8 cellular contexts compared by ENCODE assay signal in the genomic region with DNA sequence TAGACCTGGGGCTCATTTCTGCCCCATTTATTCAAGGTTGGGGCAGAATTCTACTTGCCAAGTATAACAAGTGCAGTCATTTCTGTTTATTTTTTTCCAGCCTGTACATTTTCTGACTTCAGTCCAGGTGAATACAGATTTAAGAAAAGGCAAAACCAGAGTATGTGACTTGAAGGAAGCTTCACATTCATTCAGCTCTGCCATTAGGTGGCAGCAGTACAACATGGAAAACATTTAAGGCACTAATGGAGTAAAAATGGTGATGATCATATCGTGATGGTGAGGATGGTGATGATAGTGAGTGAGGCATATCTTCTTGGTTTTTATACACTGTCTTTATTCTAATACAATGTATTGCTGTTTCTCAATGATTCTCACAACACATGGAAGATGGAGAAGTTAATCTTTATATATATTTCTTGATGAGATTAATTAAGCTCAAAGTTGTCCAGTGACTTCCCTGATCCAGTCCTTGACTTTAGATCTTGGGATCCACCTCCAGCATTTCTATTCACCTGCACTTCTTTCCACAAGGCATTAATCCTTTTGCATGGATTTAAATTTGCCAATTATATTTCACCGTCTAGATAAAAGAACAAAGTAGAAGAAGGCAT.
DNase-seq lines count a peak whose midpoint lies in the region; TF ChIP-seq lines count a peak whose summit lies in the region.

No MANE protein-coding gene starts in this region.

- H3K4me3 Mint-ChIP-seq in activated CD4-positive, alpha-beta T cell treated with anti-CD3 and anti-CD28 coated beads, Interleukin-2, amount 10 ng/mL, durations not matched to agents 24 days and 14 days: no peak overlapping the region

- no peak overlapping the region for H2AFZ ChIP-seq in OCI-LY1 (ENCODE audit: low read length)
- H2AFZ ChIP-seq in parathyroid adenoma: no peak overlapping the region

- H3K9ac ChIP-seq in OCI-LY1 (ENCODE audit: low read length) (no peak overlapping the region), parathyroid adenoma (no peak overlapping the region)

- H3K27me3 ChIP-seq in HL-60 (ENCODE audit: insufficient read depth, poor library complexity, severe bottlenecking) (no peaks in the 10 kb centered on the region), OCI-LY1 (ENCODE audit: insufficient read depth, low read length) (no peaks in the 10 kb centered on the region), parathyroid adenoma (ENCODE audit: control insufficient read depth, insufficient read depth, low read length) (no peaks in the 10 kb centered on the region)
- H3K27me3 ChIP-seq in effector memory CD4-positive, alpha-beta T cell (replicated peaks; ENCODE audit: control insufficient read depth, insufficient read depth, low read length, poor library complexity, severe bottlenecking): no peaks in the 10 kb centered on the region

- no peaks in the 10 kb centered on the region for H3K4me1 Mint-ChIP-seq in activated CD4-positive, alpha-beta T cell treated with anti-CD3 and anti-CD28 coated beads, Interleukin-2, amount 10 ng/mL, durations not matched to agents 24 days and 14 days

- no peak for TF ChIP-seq POLR2A in erythroblast (IDR thresholded peaks at IDR 0.05; ENCODE audit: low read length)

- H3K36me3 ChIP-seq in OCI-LY1 (ENCODE audit: insufficient read depth, low read length) (no peaks in the 10 kb centered on the region), parathyroid adenoma (ENCODE audit: control insufficient read depth, insufficient read depth, low read length) (no peaks in the 10 kb centered on the region)
- no peaks in the 10 kb centered on the region for H3K36me3 ChIP-seq in effector memory CD4-positive, alpha-beta T cell (ENCODE audit: control insufficient read depth, insufficient read depth, low read length)

- no peaks in the 10 kb centered on the region for H4K20me1 ChIP-seq in OCI-LY1 (ENCODE audit: insufficient read depth, low read length)

- H3K4me3 ChIP-seq in HL-60 (replicated peaks; ENCODE audit: insufficient read depth, low read length): no peak overlapping the region
- H3K4me3 ChIP-seq in OCI-LY1 (ENCODE audit: low read depth, low read length, poor library complexity, severe bottlenecking): no peak overlapping the region
- no peak overlapping the region for H3K4me3 ChIP-seq in parathyroid adenoma (ENCODE audit: low read depth, low read length)
- no peak overlapping the region for H3K4me3 ChIP-seq in effector memory CD4-positive, alpha-beta T cell (ENCODE audit: insufficient read depth, low read depth, low read length, poor library complexity, severe bottlenecking)

- intact Hi-C loops in activated CD4-positive, alpha-beta T cell treated with anti-CD3 and anti-CD28 coated beads, Interleukin-2, amount 10 ng/mL, durations not matched to agents 24 days and 14 days (cut with micrococcal nuclease): no loop called here

- H3K4me2 ChIP-seq in OCI-LY1 (ENCODE audit: low read length) (no peak overlapping the region), parathyroid adenoma (ENCODE audit: low read length) (no peak overlapping the region)

- no peak overlapping the region for H3K27ac Mint-ChIP-seq in activated CD4-positive, alpha-beta T cell treated with anti-CD3 and anti-CD28 coated beads, Interleukin-2, amount 10 ng/mL, durations not matched to agents 24 days and 14 days

- H3K27ac ChIP-seq in HL-60 (replicated peaks) (no peak overlapping the region), OCI-LY1 (ENCODE audit: low read depth, low read length, poor library complexity, severe bottlenecking) (no peak overlapping the region), parathyroid adenoma (no peak overlapping the region)
- no peak overlapping the region for H3K27ac ChIP-seq in effector memory CD4-positive, alpha-beta T cell (ENCODE audit: insufficient read depth, low read length, poor library complexity, severe bottlenecking)

- no peaks in the 10 kb centered on the region for H3F3A ChIP-seq in OCI-LY1 (ENCODE audit: insufficient read depth, low read length)

- TF ChIP-seq CTCF in HL-60 (IDR thresholded peaks at IDR 0.05; ENCODE audit: insufficient read depth, low read length) (peak; percentile 46), OCI-LY1 (IDR thresholded peaks at IDR 0.05; ENCODE audit: low read length) (peak; percentile 70), parathyroid adenoma (IDR thresholded peaks at IDR 0.05) (peak; percentile 58)

- no peaks in the 10 kb centered on the region for H3K9me2 ChIP-seq in OCI-LY1 (ENCODE audit: low read depth, low read length)

- H3K9me3 Mint-ChIP-seq in activated CD4-positive, alpha-beta T cell treated with anti-CD3 and anti-CD28 coated beads, Interleukin-2, amount 10 ng/mL, durations not matched to agents 24 days and 14 days: no peaks in the 10 kb centered on the region

- peak; percentile 61 for DNase-seq in activated CD4-positive, alpha-beta T cell treated with anti-CD3 and anti-CD28 coated beads, Interleukin-2, amount 10 ng/mL, durations not matched to agents 24 days and 14 days
- no peak for DNase-seq in activated CD4-positive, alpha-beta T cell treated with anti-CD3 and anti-CD28 coated beads for 4 hours
- DNase-seq in HL-60 (ENCODE audit: low read depth in 1 of 2, low spot score in 1 of 2) (peak; percentile 26 to 54), erythroblast (lab: John Stamatoyannopoulos, UW) (peak; percentile 39 to 57), GM19238 (ENCODE audit: insufficient read length, low spot score) (no peak)
- DNase-seq in effector memory CD4-positive, alpha-beta T cell: no peak

- no peaks in the 10 kb centered on the region for H3K36me3 Mint-ChIP-seq in activated CD4-positive, alpha-beta T cell treated with anti-CD3 and anti-CD28 coated beads, Interleukin-2, amount 10 ng/mL, durations not matched to agents 24 days and 14 days (ENCODE audit: low read depth)

- no peaks in the 10 kb centered on the region for H3K27me3 Mint-ChIP-seq in activated CD4-positive, alpha-beta T cell treated with anti-CD3 and anti-CD28 coated beads, Interleukin-2, amount 10 ng/mL, durations not matched to agents 24 days and 14 days

- H3K9me3 ChIP-seq in OCI-LY1 (ENCODE audit: low read length): no peaks in the 10 kb centered on the region
- H3K9me3 ChIP-seq in parathyroid adenoma (ENCODE audit: control insufficient read depth, low read length): no peaks in the 10 kb centered on the region
- no peaks in the 10 kb centered on the region for H3K9me3 ChIP-seq in effector memory CD4-positive, alpha-beta T cell (ENCODE audit: control insufficient read depth, low read length)

- H3K79me2 ChIP-seq in OCI-LY1 (ENCODE audit: insufficient read depth, low read length) (no peaks in the 10 kb centered on the region), parathyroid adenoma (no peaks in the 10 kb centered on the region)

- H3K4me1 ChIP-seq in OCI-LY1 (ENCODE audit: insufficient read depth, low read length, severe bottlenecking): no peaks in the 10 kb centered on the region
- H3K4me1 ChIP-seq in parathyroid adenoma: no peaks in the 10 kb centered on the region
- H3K4me1 ChIP-seq in effector memory CD4-positive, alpha-beta T cell (ENCODE audit: control insufficient read depth, insufficient read depth, low read length, poor library complexity, severe bottlenecking): no peaks in the 10 kb centered on the region

Comparison
In these comparisons a context has a peak if more than half of its experiments do, and no peak if none do; other contexts are left out.
1. DNase-seq: peak in activated CD4-positive, alpha-beta T cell treated with anti-CD3 and anti-CD28 coated beads, Interleukin-2, amount 10 ng/mL, durations not matched to agents 24 days and 14 days (single experiment), HL-60 (2 of 2) and erythroblast (2 of 2); none in activated CD4-positive, alpha-beta T cell treated with anti-CD3 and anti-CD28 coated beads for 4 hours (0 of 2), GM19238 (single experiment) and effector memory CD4-positive, alpha-beta T cell (0 of 3).
2. Peak in every context shown above with its lines, with median percentiles within 50 percentile points of each other: CTCF ChIP-seq.